Comparison of ENCODE assay signal across 8 cellular contexts in genomic region chr12:42238240-42239140, GRCh38. TPM values are rescaled to one million over a fixed set of nuclear protein-coding genes. Genes with fewer than 3 reads are reported as not detected.
DNase-seq lines count a peak whose midpoint lies in the region; ATAC-seq and TF ChIP-seq lines count a peak whose summit lies in the region.

TSS of gene YAF2 (minus strand) at chr12:42238248. CDS start at chr12:42238180, 68 bp downstream.

- peaks cover 4% of the 10 kb centered on the region for H3K27me3 Mint-ChIP-seq in brain

- ATAC-seq in HG02938 (IDR thresholded peaks at IDR 0.05; ENCODE audit: unreplicated experiment): peak; percentile 72

- peak; percentile 84 for DNase-seq in NCI-H1436 (lab: John Stamatoyannopoulos, UW)
- DNase-seq in NCI-H1436 treated with DMSO at 0.1 percent for 48 hours (lab: John Stamatoyannopoulos, UW): no peak
- DNase-seq in NCI-H2029 treated with DMSO at 0.1 percent for 48 hours (lab: John Stamatoyannopoulos, UW): peak; percentile 43
- DNase-seq in UCSD-AML1 (lab: John Stamatoyannopoulos, UW; ENCODE audit: unreplicated experiment): peak; percentile 85
- peak; percentile 71 for DNase-seq in skeletal muscle cell (ENCODE audit: low read depth)

- peak within 1 kb of the TSS; percentile 90 to 97 (median 91) for H3K4me3 Mint-ChIP-seq in brain

- H3K36me3 Mint-ChIP-seq in brain: peaks cover 23% of the 10 kb centered on the region

- H3K4me3 ChIP-seq in iPS-11a (ENCODE audit: low read depth, low read length) (peak within 1 kb of the TSS; percentile 43), skeletal muscle cell (ENCODE audit: low read depth, low read length) (peak within 1 kb of the TSS; percentile 76)

- H3K4me1 Mint-ChIP-seq in brain: peaks cover 47% of the 10 kb centered on the region

- TF ChIP-seq CTCF in brain (conservative IDR thresholded peaks at IDR 0.05): no peak

- no peaks in the 10 kb centered on the region for H3K9me3 Mint-ChIP-seq in brain

- peak within 1 kb of the TSS; percentile 92 to 97 (median 93) for H3K27ac Mint-ChIP-seq in brain

RNA-seq across cellular contexts. Expression of gene YAF2, which starts in this region (rescaled TPM):
- polyA plus RNA-seq in brain (ENCODE audit: insufficient read depth, low read depth, low replicate concordance): 10.2 TPM
